Comparison of ENCODE assay signal across 3 cellular contexts in genomic region chr9:113926211-113926610, GRCh38.
"Had no signal": no experiment of that assay in that cellular context is flagged by ENCODE, and none has a peak within 500 bp of the region (broad histone marks: within the 10 kb centered on the region; RNA-seq: fewer than 3 reads in every experiment).

No MANE protein-coding gene starts in this region.

- DNase-seq: GDM1, GF-D8 had no signal

- H3K4me3 ChIP-seq: GM12878 had no signal
